1 cellular context compared by ENCODE assay signal in the genomic region with DNA sequence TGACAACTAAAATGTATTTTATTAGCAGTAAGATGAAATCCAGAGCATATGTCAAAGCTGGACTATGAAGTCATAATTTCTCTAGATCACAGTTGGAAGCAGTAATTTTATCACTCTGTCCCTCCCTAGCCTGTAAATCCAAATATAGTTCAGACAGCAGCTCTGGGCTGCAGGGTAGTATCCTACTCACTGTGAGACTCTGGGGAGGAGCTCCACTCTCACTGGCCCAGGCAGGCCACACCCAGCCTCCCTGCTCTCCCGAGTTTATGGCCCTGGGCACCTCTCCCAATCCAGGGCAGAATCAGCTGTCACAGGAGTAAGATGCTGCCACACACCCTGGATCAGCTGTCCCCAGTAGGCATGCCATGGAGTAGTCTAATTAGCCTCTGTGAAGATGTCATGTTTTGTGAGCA.
TF ChIP-seq lines count a peak whose summit lies in the region.

No MANE protein-coding gene starts in this region.

TF ChIP-seq in HCT116, 20 proteins besides CTCF, POLR2A, EP300 and RAD21 (continued from another document):
- TF ChIP-seq, protein P1, sequence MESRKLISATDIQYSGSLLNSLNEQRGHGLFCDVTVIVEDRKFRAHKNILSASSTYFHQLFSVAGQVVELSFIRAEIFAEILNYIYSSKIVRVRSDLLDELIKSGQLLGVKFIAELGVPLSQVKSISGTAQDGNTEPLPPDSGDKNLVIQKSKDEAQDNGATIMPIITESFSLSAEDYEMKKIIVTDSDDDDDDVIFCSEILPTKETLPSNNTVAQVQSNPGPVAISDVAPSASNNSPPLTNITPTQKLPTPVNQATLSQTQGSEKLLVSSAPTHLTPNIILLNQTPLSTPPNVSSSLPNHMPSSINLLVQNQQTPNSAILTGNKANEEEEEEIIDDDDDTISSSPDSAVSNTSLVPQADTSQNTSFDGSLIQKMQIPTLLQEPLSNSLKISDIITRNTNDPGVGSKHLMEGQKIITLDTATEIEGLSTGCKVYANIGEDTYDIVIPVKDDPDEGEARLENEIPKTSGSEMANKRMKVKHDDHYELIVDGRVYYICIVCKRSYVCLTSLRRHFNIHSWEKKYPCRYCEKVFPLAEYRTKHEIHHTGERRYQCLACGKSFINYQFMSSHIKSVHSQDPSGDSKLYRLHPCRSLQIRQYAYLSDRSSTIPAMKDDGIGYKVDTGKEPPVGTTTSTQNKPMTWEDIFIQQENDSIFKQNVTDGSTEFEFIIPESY (IDR thresholded peaks at IDR 0.05; ENCODE audit: extremely low read depth, insufficient replicate concordance, low read length) = no peak
- no peak for TF ChIP-seq EZH2phosphoT487 (IDR thresholded peaks at IDR 0.05; ENCODE audit: borderline replicate concordance)
- no peak for TF ChIP-seq SP1 (IDR thresholded peaks at IDR 0.05; ENCODE audit: low read depth)
- TF ChIP-seq YY1 (IDR thresholded peaks at IDR 0.05; ENCODE audit: extremely low read depth, insufficient replicate concordance, low read depth, low read length) = no peak
